7 cellular contexts compared by ENCODE assay signal in genomic region chr2:206275274-206276160, GRCh38. TPM values are rescaled to one million over a fixed set of nuclear protein-coding genes. Genes with fewer than 3 reads are reported as not detected.
DNase-seq lines count a peak whose midpoint lies in the region; ATAC-seq and TF ChIP-seq lines count a peak whose summit lies in the region.

No MANE protein-coding gene starts in this region.

- peak overlapping the region; percentile 61 for H3K4me3 ChIP-seq in SU-DHL-6 (ENCODE audit: insufficient read depth, low read length, poor library complexity, severe bottlenecking)
- H3K4me3 ChIP-seq in esophagus (ENCODE audit: low read depth in 1 of 2, low read length in 2 of 2) = peak overlapping the region; percentile 56 to 78
- peak overlapping the region; percentile 54 for H3K4me3 ChIP-seq in naive thymus-derived CD4-positive, alpha-beta T cell (ENCODE audit: low read length)

- H3K4me1 ChIP-seq in esophagus (ENCODE audit: control insufficient read depth in 2 of 2, insufficient read depth in 2 of 2, low read length in 1 of 2) = peaks cover 0 to 3% of the 10 kb centered on the region in 2 donors
- peaks cover 8 to 14% of the 10 kb centered on the region in 2 donors for H3K4me1 ChIP-seq in naive thymus-derived CD4-positive, alpha-beta T cell (ENCODE audit: control insufficient read depth in 2 of 2, insufficient read depth in 2 of 2, low read length in 2 of 2)

- H3K36me3 ChIP-seq in SU-DHL-6 (ENCODE audit: low read length) (0 out of 2 replicates have a peak, but pooled peaks cover 2% of the 10 kb centered on the region), esophagus (ENCODE audit: control insufficient read depth in 2 of 2, insufficient read depth in 2 of 2, low read length in 1 of 2) (no peaks in the 10 kb centered on the region)
- peaks cover 0 to 4% (median 0%) of the 10 kb centered on the region in 3 experiments for H3K36me3 ChIP-seq in naive thymus-derived CD4-positive, alpha-beta T cell (ENCODE audit: control insufficient read depth in 2 of 3, insufficient read depth in 3 of 3, low read length in 3 of 3)

- peaks cover 0 to 4% (median 0%) of the 10 kb centered on the region in 5 donors for H3K36me3 Mint-ChIP-seq in naive thymus-derived CD4-positive, alpha-beta T cell

- POLR2A ChIA-PET in naive thymus-derived CD4-positive, alpha-beta T cell (lab: Charles Lee) = interaction anchor here (1.0 kb wide), 1 partner anchor 115 kb away, joined by 3 read pairs; the partner anchor contains the start of gene EEF1B2

- H3K27me3 Mint-ChIP-seq in naive thymus-derived CD4-positive, alpha-beta T cell = peaks cover 10 to 62% (median 53%) of the 10 kb centered on the region in 5 donors

- H3K9me3 ChIP-seq in SU-DHL-6 (ENCODE audit: insufficient read depth, low read length) (no peaks in the 10 kb centered on the region), esophagus (ENCODE audit: control insufficient read depth in 2 of 2, insufficient read depth in 1 of 2, low read depth in 1 of 2, low read length in 1 of 2) (no peaks in the 10 kb centered on the region)
- no peaks in the 10 kb centered on the region for H3K9me3 ChIP-seq in naive thymus-derived CD4-positive, alpha-beta T cell (ENCODE audit: control insufficient read depth in 2 of 3, low read length in 3 of 3)

- peaks cover 46% of the 10 kb centered on the region for H3K79me2 ChIP-seq in SU-DHL-6 (ENCODE audit: insufficient read depth, low read length)

- H3K27me3 ChIP-seq in SU-DHL-6 (ENCODE audit: low read length) (no peaks in the 10 kb centered on the region), esophagus (ENCODE audit: control insufficient read depth in 1 of 2, insufficient read depth in 2 of 2, low read length in 2 of 2) (peaks cover 0 to 3% of the 10 kb centered on the region in 2 donors)
- H3K27me3 ChIP-seq in naive thymus-derived CD4-positive, alpha-beta T cell (ENCODE audit: control insufficient read depth in 2 of 2, insufficient read depth in 2 of 2, low read length in 2 of 2) = peaks cover 0 to 6% of the 10 kb centered on the region in 2 donors

- H3K9me3 Mint-ChIP-seq in naive thymus-derived CD4-positive, alpha-beta T cell = peaks cover 0 to 20% (median 2%) of the 10 kb centered on the region in 11 donors

- no peaks in the 10 kb centered on the region for H4K20me1 ChIP-seq in SU-DHL-6 (ENCODE audit: low read depth, low read length)

- H2AFZ ChIP-seq in SU-DHL-6 (ENCODE audit: low read depth, low read length, severe bottlenecking) = peak overlapping the region; percentile 4

- peak overlapping the region; percentile 82 for H3K4me2 ChIP-seq in SU-DHL-6 (ENCODE audit: low read depth, low read length, poor library complexity, severe bottlenecking)

- peak overlapping the region; percentile 97 for H3K27ac ChIP-seq in SU-DHL-6 (ENCODE audit: low read depth, low read length)
- H3K27ac ChIP-seq in esophagus (ENCODE audit: low read depth in 2 of 2, low read length in 1 of 2) = peak overlapping the region; percentile 20 to 55
- H3K27ac ChIP-seq in naive thymus-derived CD4-positive, alpha-beta T cell (ENCODE audit: low read depth, low read length) = peak overlapping the region; percentile 79

- TF ChIP-seq CTCF in SU-DHL-6 (IDR thresholded peaks at IDR 0.05; ENCODE audit: insufficient read depth, low read length, poor library complexity, severe bottlenecking) = no peak

- peaks cover 9 to 25% (median 20%) of the 10 kb centered on the region in 7 donors for H3K4me1 Mint-ChIP-seq in naive thymus-derived CD4-positive, alpha-beta T cell

- peak overlapping the region; percentile 83 to 94 (median 90) for H3K4me3 Mint-ChIP-seq in naive thymus-derived CD4-positive, alpha-beta T cell

- 8 to 9% methylated on average over 31 of the region's 31 CpGs for WGBS in esophagus, 2 donors

- H3K9me2 ChIP-seq in SU-DHL-6 (replicated peaks; ENCODE audit: insufficient read depth, low read length) = no peaks in the 10 kb centered on the region

- peak overlapping the region; percentile 76 to 95 (median 90) for H3K27ac Mint-ChIP-seq in naive thymus-derived CD4-positive, alpha-beta T cell

- peak; percentile 45 for DNase-seq in EL
- peak in 7 of 9 donors; percentile 20 to 50 (median 41) for DNase-seq in naive thymus-derived CD4-positive, alpha-beta T cell
- DNase-seq in iPS-NIHi7 (ENCODE audit: extremely low spot score) = no peak

- intact Hi-C loops in naive thymus-derived CD4-positive, alpha-beta T cell (cut with micrococcal nuclease) = loop anchor here (1.0 to 10.0 kb wide), 11 partner anchors 15 to 1989 kb away; partner anchors contain the start of genes FASTKD2 (in 2 of the 2), INO80D (in 2 of the 2), MDH1B (in 2 of the 2) and EEF1B2 (in 1 of the 2)

- peak overlapping the region; percentile 67 for H3K9ac ChIP-seq in SU-DHL-6 (ENCODE audit: low read length)

- H3F3A ChIP-seq in SU-DHL-6 (ENCODE audit: insufficient read depth) = peaks cover 53% of the 10 kb centered on the region

- peak; percentile 27 for ATAC-seq in GM19452 (IDR thresholded peaks at IDR 0.05; ENCODE audit: unreplicated experiment)
- peak; percentile 34 for ATAC-seq in HG03460 (IDR thresholded peaks at IDR 0.05; ENCODE audit: unreplicated experiment)
- peak; percentile 51 for ATAC-seq in naive thymus-derived CD4-positive, alpha-beta T cell

- CTCF ChIA-PET in naive thymus-derived CD4-positive, alpha-beta T cell (lab: Charles Lee) = interaction anchor here (0.7 kb wide), 1 partner anchor 114 kb away, joined by 3 read pairs; no protein-coding TSS in a partner anchor

RNA-seq across cellular contexts. Expression of gene ZDBF2, which starts 1.1 kb away (rescaled TPM):
- polyA plus RNA-seq in esophagus = under 1 TPM; 0.61 to 0.88 TPM
- 10 to 100 TPM in 4 of 5 experiments, 1 to 10 TPM in 1; 9.1 to 22.4 (median 16.0) TPM for total RNA-seq in naive thymus-derived CD4-positive, alpha-beta T cell
- polyA plus RNA-seq in naive thymus-derived CD4-positive, alpha-beta T cell = 1 to 10 TPM; 4.4 to 6.7 TPM

Comparison
In these comparisons a context has a peak if more than half of its experiments do, and no peak if none do; other contexts are left out.
1. H3K27ac ChIP-seq: peak in every context shown above with its lines; median percentile 97 in SU-DHL-6; 79 in naive thymus-derived CD4-positive, alpha-beta T cell; 38 in esophagus.